In genomic region chr14:35441160-35441559, GRCh38 we compare ENCODE assay signal across 3 cellular contexts.
A peak's percentile ranks its signal among the peaks of the same experiment; 100 is the strongest.
TF ChIP-seq lines count a peak whose summit lies in the region.

No MANE protein-coding gene starts in this region.

TF ChIP-seq in endothelial cell of umbilical vein, 7 proteins besides CTCF, POLR2A, EP300 and RAD21:
- TF ChIP-seq POLR2AphosphoS5 (IDR thresholded peaks at IDR 0.05; ENCODE audit: insufficient read depth, low read depth, low read length) (no peak), JUN (IDR thresholded peaks at IDR 0.05; ENCODE audit: borderline replicate concordance, insufficient read depth, insufficient read length, low read depth) (no peak), MYC (IDR thresholded peaks at IDR 0.05; ENCODE audit: low read depth, low read length) (no peak), FOS (IDR thresholded peaks at IDR 0.05; ENCODE audit: borderline replicate concordance, insufficient read depth, low read length) (no peak), MAX (IDR thresholded peaks at IDR 0.05; ENCODE audit: insufficient read depth, insufficient read length) (no peak), GATA2 (IDR thresholded peaks at IDR 0.05; ENCODE audit: insufficient read depth, insufficient read length, low read depth, low read length) (no peak), EZH2 (IDR thresholded peaks at IDR 0.05; ENCODE audit: borderline replicate concordance, low read depth, low read length, severe bottlenecking) (no peak)

TF ChIP-seq in HepG2, 621 proteins besides CTCF, POLR2A, EP300 and RAD21:
- TF ChIP-seq ZXDC (CRISPR knock-in tag; IDR thresholded peaks at IDR 0.05): 0 out of 2 replicates have a peak, but pooled peaks have one; percentile 34
- no peak for TF ChIP-seq HOXA5 (CRISPR knock-in tag; IDR thresholded peaks at IDR 0.05)
- 0 out of 2 replicates have a peak, but pooled peaks have one; percentile 32 for TF ChIP-seq MED13 (CRISPR knock-in tag; IDR thresholded peaks at IDR 0.05)

TF ChIP-seq in GM23338, 12 proteins besides CTCF, POLR2A, EP300 and RAD21:
- TF ChIP-seq STAT1 (IDR thresholded peaks at IDR 0.05; ENCODE audit: unreplicated experiment) (no peak), EZH2phosphoT487 (IDR thresholded peaks at IDR 0.05; ENCODE audit: unreplicated experiment) (no peak), ZNF114 (CRISPR knock-in tag; IDR thresholded peaks at IDR 0.05) (no peak), NANOG (IDR thresholded peaks at IDR 0.05; ENCODE audit: borderline replicate concordance) (no peak), ETS1 (IDR thresholded peaks at IDR 0.05) (no peak), REST (IDR thresholded peaks at IDR 0.05; ENCODE audit: unreplicated experiment) (no peak), POLR2AphosphoS5 (IDR thresholded peaks at IDR 0.05; ENCODE audit: low read depth) (no peak), ZNF331 (CRISPR knock-in tag; IDR thresholded peaks at IDR 0.05; ENCODE audit: low read depth) (no peak), JUNB (IDR thresholded peaks at IDR 0.05; ENCODE audit: unreplicated experiment) (no peak), EZH2 (IDR thresholded peaks at IDR 0.05; ENCODE audit: low read depth, unreplicated experiment) (no peak), ZNF462 (CRISPR knock-in tag; IDR thresholded peaks at IDR 0.05) (no peak), CREB1 (CRISPR knock-in tag; IDR thresholded peaks at IDR 0.05; ENCODE audit: low read depth) (no peak)
